27 cellular contexts compared by ENCODE assay signal in the genomic region with DNA sequence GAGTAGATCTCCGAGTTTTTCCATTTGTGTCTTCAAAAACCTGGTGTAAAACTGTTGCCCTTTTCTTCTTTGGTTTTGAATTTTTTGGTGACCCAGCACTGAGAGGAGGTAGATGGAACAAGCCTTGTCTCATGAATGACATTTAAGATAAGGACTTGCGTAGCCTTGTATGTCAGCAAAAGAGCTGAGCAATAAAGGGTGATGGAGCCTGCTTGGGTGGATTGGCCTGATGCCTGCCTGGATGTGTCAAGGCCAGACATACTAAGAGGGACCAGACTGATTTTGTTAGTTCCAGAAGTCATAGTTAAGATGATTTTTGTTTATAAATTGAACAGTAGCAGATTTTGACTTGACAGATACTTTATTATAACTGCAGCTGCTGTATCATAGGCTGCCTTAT.
"Had no signal": no experiment of that assay in that cellular context is flagged by ENCODE, and none has a peak within 500 bp of the region (broad histone marks: within the 10 kb centered on the region; RNA-seq: fewer than 3 reads in every experiment).

No MANE protein-coding gene starts in this region.

- H3K4me1 ChIP-seq: esophagus squamous epithelium, gastrocnemius medialis, heart right ventricle, left lung, lower lobe of right lung had no signal

- H3K4me3 ChIP-seq: coronary artery, dorsolateral prefrontal cortex, esophagus squamous epithelium, gastrocnemius medialis, heart right ventricle, left lung, lower lobe of right lung, mucosa of descending colon had no signal

- H3K27me3 Mint-ChIP-seq: naive B cell had no signal

- H3K4me3 Mint-ChIP-seq: mesothelial cell of epicardium, naive B cell had no signal

- ATAC-seq: esophagus mucosa, gastrocnemius medialis, left cardiac atrium, left lung, left ventricle myocardium superior, lower lobe of right lung, mucosa of descending colon had no signal

- H3K27me3 ChIP-seq: esophagus squamous epithelium, gastrocnemius medialis, left lung had no signal

- DNase-seq: dermis blood vessel endothelial cell; dorsolateral prefrontal cortex; effector CD4-positive, alpha-beta T cell; effector memory CD4-positive, alpha-beta T cell; erythroblast; esophagus squamous epithelium; foreskin fibroblast; foreskin melanocyte; gastrocnemius medialis; glutamatergic neuron; head of caudate nucleus; heart right ventricle; hippocampal formation; left cardiac atrium; left lung; left ventricle myocardium superior; lower lobe of right lung; mesenchymal stem cell; mucosa of descending colon; naive B cell had no signal

- H3K9me3 ChIP-seq: esophagus squamous epithelium, gastrocnemius medialis, heart right ventricle, left lung, lower lobe of right lung, mucosa of descending colon had no signal

- H3K36me3 Mint-ChIP-seq: naive B cell had no signal

- H3K9me3 Mint-ChIP-seq: mesothelial cell of epicardium, naive B cell had no signal

- H3K36me3 ChIP-seq: gastrocnemius medialis had no signal

- H3K27ac ChIP-seq: coronary artery, dorsolateral prefrontal cortex, epithelial cell of prostate, esophagus squamous epithelium, gastrocnemius medialis, heart right ventricle, left lung, lower lobe of right lung had no signal

- H3K27ac Mint-ChIP-seq: mesothelial cell of epicardium had no signal

- H3K4me1 Mint-ChIP-seq: mesothelial cell of epicardium, naive B cell had no signal

- FAIRE-seq: endometrium, islet of Langerhans, keratinocyte had no signal
